Comparison of ENCODE assay signal across 23 cellular contexts in the genomic region with DNA sequence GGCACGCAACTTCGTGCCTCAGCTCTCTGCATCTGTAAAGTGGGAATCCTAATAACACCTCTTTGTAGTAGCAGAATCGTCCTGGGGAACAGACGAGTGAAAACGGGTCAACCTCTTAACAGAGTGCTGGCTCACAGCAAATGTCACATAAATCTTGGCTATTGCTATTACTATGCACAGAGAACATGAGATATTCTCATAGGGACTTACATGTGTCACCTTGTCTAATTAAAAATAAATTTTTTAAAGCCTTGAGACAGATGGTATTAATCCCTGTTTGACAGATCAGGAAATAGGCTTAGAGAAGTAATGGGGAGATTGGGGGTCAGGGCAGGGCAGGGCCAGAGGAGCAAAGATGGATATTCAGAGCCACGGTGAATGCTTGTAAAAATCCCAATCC. TPM values are rescaled to one million over a fixed set of nuclear protein-coding genes. Genes with fewer than 3 reads are reported as not detected.
DNase-seq lines count a peak whose midpoint lies in the region; ATAC-seq and TF ChIP-seq lines count a peak whose summit lies in the region.
"Had no signal": no experiment of that assay in that cellular context is flagged by ENCODE, and none has a peak within 500 bp of the region (broad histone marks: within the 10 kb centered on the region; RNA-seq: fewer than 3 reads in every experiment).

No MANE protein-coding gene starts in this region.

- no peaks in the 10 kb centered on the region for H4K20me1 ChIP-seq in BLaER1 treated with 17β-estradiol and CSF1 and Interleukin-3, amounts not matched to agents 10 nM and 100 nM

- H3K4me3 ChIP-seq in BLaER1 treated with 17β-estradiol and CSF1 and Interleukin-3, amounts not matched to agents 10 nM and 100 nM: no peak overlapping the region
- H3K4me3 ChIP-seq in neuronal stem cell (ENCODE audit: low read length in 2 of 2) (no peak overlapping the region), colonic mucosa (no peak overlapping the region), upper lobe of left lung (no peak overlapping the region)
- H3K4me3 ChIP-seq: A549, HAP-1 had no signal

- no peak overlapping the region for H3K14ac ChIP-seq in neuronal stem cell (ENCODE audit: low read length)

- H3K79me1 ChIP-seq in neuronal stem cell (ENCODE audit: low read depth, low read length): no peaks in the 10 kb centered on the region

- no peaks in the 10 kb centered on the region for H3K27me3 ChIP-seq in BLaER1 treated with 17β-estradiol and CSF1 and Interleukin-3, amounts not matched to agents 10 nM and 100 nM
- H3K27me3 ChIP-seq in neuronal stem cell (ENCODE audit: control insufficient read depth in 3 of 3, insufficient read depth in 3 of 3, low read depth in 1 of 3, low read length in 3 of 3) (no peaks in the 10 kb centered on the region), colonic mucosa (no peaks in the 10 kb centered on the region), upper lobe of left lung (no peaks in the 10 kb centered on the region)
- H3K27me3 ChIP-seq: BE2C had no signal

- TF ChIP-seq CTCF in colonic mucosa (IDR thresholded peaks at IDR 0.05): no peak
- no peak for TF ChIP-seq CTCF in upper lobe of left lung (IDR thresholded peaks at IDR 0.05)

- no peak overlapping the region for H4K8ac ChIP-seq in neuronal stem cell (ENCODE audit: low read depth, low read length)

- peak overlapping the region in 6 of 11 experiments; percentile 28 to 41 (median 35); a peak in 8 of 22 replicates for H3K4me2 ChIP-seq in BLaER1 treated with 17β-estradiol and CSF1 and Interleukin-3, amounts not matched to agents 10 nM and 100 nM
- H3K4me2 ChIP-seq in neuronal stem cell (ENCODE audit: insufficient read depth, low read length, poor library complexity, severe bottlenecking): no peak overlapping the region
- H3K4me2 ChIP-seq: A549 had no signal

- no peaks in the 10 kb centered on the region for H3K36me3 ChIP-seq in BLaER1 treated with 17β-estradiol and CSF1 and Interleukin-3, amounts not matched to agents 10 nM and 100 nM
- no peaks in the 10 kb centered on the region for H3K36me3 ChIP-seq in neuronal stem cell (replicated peaks in 1 of 2; ENCODE audit: control insufficient read depth in 2 of 2, insufficient read depth in 2 of 2, low read length in 2 of 2)
- H3K36me3 ChIP-seq in colonic mucosa: no peaks in the 10 kb centered on the region
- H3K36me3 ChIP-seq in upper lobe of left lung: no peaks in the 10 kb centered on the region
- H3K36me3 ChIP-seq: BE2C, HAP-1 had no signal

- H4K91ac ChIP-seq in neuronal stem cell (ENCODE audit: low read depth, low read length, poor library complexity): no peak overlapping the region

- intact Hi-C loops in colonic mucosa (cut with DNase I): no loop called here

- H2BK12ac ChIP-seq in neuronal stem cell (ENCODE audit: low read length): no peak overlapping the region

- H3K4me1 ChIP-seq in BLaER1 treated with 17β-estradiol and CSF1 and Interleukin-3, amounts not matched to agents 10 nM and 100 nM: peaks cover 0 to 51% (median 30%) of the 10 kb centered on the region in 10 experiments; a peak in 17 of 20 replicates
- H3K4me1 ChIP-seq in neuronal stem cell (ENCODE audit: control insufficient read depth in 2 of 2, insufficient read depth in 1 of 2, low read depth in 1 of 2, low read length in 2 of 2) (no peaks in the 10 kb centered on the region), colonic mucosa (no peaks in the 10 kb centered on the region), upper lobe of left lung (peaks cover 0 to 12% (median 4%) of the 10 kb centered on the region in 4 donors)
- H3K4me1 ChIP-seq: A549, BE2C, Caco-2, HAP-1 had no signal

- H3K9me3 ChIP-seq in BLaER1 treated with 17β-estradiol and CSF1 and Interleukin-3, amounts not matched to agents 10 nM and 100 nM (replicated peaks in 1 of 11): no peaks in the 10 kb centered on the region; a peak in 1 of 22 replicates
- peaks cover 0 to 1% of the 10 kb centered on the region in 2 donors for H3K9me3 ChIP-seq in neuronal stem cell (replicated peaks in 1 of 2; ENCODE audit: control insufficient read depth in 2 of 2, insufficient read depth in 1 of 2, low read depth in 1 of 2, low read length in 2 of 2)
- H3K9me3 ChIP-seq in colonic mucosa: no peaks in the 10 kb centered on the region
- no peaks in the 10 kb centered on the region for H3K9me3 ChIP-seq in upper lobe of left lung
- H3K9me3 ChIP-seq: A549, Caco-2, HAP-1 had no signal

- H2BK15ac ChIP-seq in neuronal stem cell (ENCODE audit: low read length): no peak overlapping the region

- no CpG with 5 or more reads among the region's 6 CpGs for WGBS in neuronal stem cell (ENCODE audit: extremely low coverage in 2 of 2, insufficient read length in 2 of 2, insufficient replicate concordance in 1 of 2), 2 donors
- 81 to 97% methylated on average over 3 to 6 of the region's 6 CpGs for WGBS in upper lobe of left lung, 2 donors

- H3K18ac ChIP-seq in neuronal stem cell (ENCODE audit: low read length): no peak overlapping the region

- no peak overlapping the region for H3K9ac ChIP-seq in BLaER1 treated with 17β-estradiol and CSF1 and Interleukin-3, amounts not matched to agents 10 nM and 100 nM
- H3K9ac ChIP-seq in neuronal stem cell (ENCODE audit: low read depth, low read length, poor library complexity) (peak overlapping the region; percentile 60), colonic mucosa (ENCODE audit: low read depth in 2 of 2, low read length in 2 of 2) (no peak overlapping the region)

- peak; percentile 27 to 79 for DNase-seq in NCI-H524 (lab: John Stamatoyannopoulos, UW)
- DNase-seq in NCI-H82 treated with DMSO at 0.1 percent for 48 hours (lab: John Stamatoyannopoulos, UW; ENCODE audit: unreplicated experiment): peak; percentile 64
- no peak for DNase-seq in neuronal stem cell (ENCODE audit: low spot score)
- no peak for DNase-seq in colonic mucosa
- no peak for DNase-seq in upper lobe of left lung
- DNase-seq in putamen (ENCODE audit: low spot score): no peak
- DNase-seq: 8988T; ACHN; AML-193; BE2C; Caco-2; CD4-positive, CD25-positive, alpha-beta regulatory T cell; CD8-positive, alpha-beta T cell; DMS 273 treated with DMSO at 0.1 percent for 48 hours; DMS79; EL; GDM1; GOT3; HFFc6 had no signal

- no peak overlapping the region for H2BK120ac ChIP-seq in neuronal stem cell (ENCODE audit: low read depth, low read length)

- TF ChIP-seq POLR2A in upper lobe of left lung (IDR thresholded peaks at IDR 0.05): no peak

- no peak for TF ChIP-seq EP300 in upper lobe of left lung (IDR thresholded peaks at IDR 0.05)

- peak overlapping the region; percentile 63 for H2AK5ac ChIP-seq in neuronal stem cell (ENCODE audit: low read depth, low read length)

- H3K23ac ChIP-seq in neuronal stem cell (ENCODE audit: low read depth, low read length, poor library complexity): no peak overlapping the region

- no peak overlapping the region for H3K4ac ChIP-seq in neuronal stem cell (ENCODE audit: low read length)

- peak overlapping the region; percentile 66 for H2BK5ac ChIP-seq in neuronal stem cell (ENCODE audit: low read length)

- no peak overlapping the region for H2AFZ ChIP-seq in neuronal stem cell (ENCODE audit: low read length)

- ATAC-seq in upper lobe of left lung (ENCODE audit: low FRiP score in 2 of 2): no peak
- ATAC-seq: A549; CD8-positive, alpha-beta T cell had no signal

- H3K27ac ChIP-seq in BLaER1 treated with 17β-estradiol and CSF1 and Interleukin-3, amounts not matched to agents 10 nM and 100 nM: no peak overlapping the region
- H3K27ac ChIP-seq in neuronal stem cell (replicated peaks; ENCODE audit: low read length) (no peak overlapping the region), colonic mucosa (no peak overlapping the region), upper lobe of left lung (no peak overlapping the region)
- H3K27ac ChIP-seq: A549, C4-2B had no signal

RNA-seq across cellular contexts. Expression of gene IGSF9B, which starts 44.3 kb away (rescaled TPM):
- polyA plus RNA-seq in neuronal stem cell (2013, experiment 1 of 2): 3.9 TPM
- polyA plus RNA-seq in neuronal stem cell (2013, experiment 2 of 2): 3.8 TPM
- total RNA-seq in colonic mucosa (1 to 10 TPM; 5.0 to 6.0 TPM), upper lobe of left lung (10 to 100 TPM in 2 of 6 donors, 1 to 10 TPM in 4; 1.6 to 13.6 (median 5.3) TPM)
- total RNA-seq: HFFc6 had no signal

Comparison
In these comparisons a context has a peak if more than half of its experiments do, and no peak if none do; other contexts are left out.
1. DNase-seq: peak in NCI-H524 (2 of 2) and NCI-H82 treated with DMSO at 0.1 percent for 48 hours (single experiment); none in neuronal stem cell (single experiment), colonic mucosa (single experiment), upper lobe of left lung (0 of 2) and putamen (single experiment).